ENCODE assay signal across 18 cellular contexts in genomic region chr3:30539214-30539613, GRCh38.
DNase-seq lines count a peak whose midpoint lies in the region; ATAC-seq and TF ChIP-seq lines count a peak whose summit lies in the region.
"Had no signal": no experiment of that assay in that cellular context is flagged by ENCODE, and none has a peak within 500 bp of the region (broad histone marks: within the 10 kb centered on the region; RNA-seq: fewer than 3 reads in every experiment).

No MANE protein-coding gene starts in this region.

- no peaks in the 10 kb centered on the region for H3K36me3 ChIP-seq in PC-9 (ENCODE audit: low read depth)
- H3K36me3 ChIP-seq in colonic mucosa, result no peaks in the 10 kb centered on the region

- H3K4me2 ChIP-seq in PC-9, result peak overlapping the region; percentile 79
- H3K4me2 ChIP-seq: GM23338 had no signal

- no peak for ATAC-seq in GM18520 (IDR thresholded peaks at IDR 0.05; ENCODE audit: unreplicated experiment)
- ATAC-seq: GM23338 had no signal

- H3K36me3 Mint-ChIP-seq in HFFc6 (ENCODE audit: low read depth), result no peaks in the 10 kb centered on the region
- H3K36me3 Mint-ChIP-seq in activated CD4-positive, alpha-beta memory T cell treated with anti-CD3 and anti-CD28 coated beads, Interleukin-2, amount 10 ng/mL, durations not matched to agents 7 days and 5 days (ENCODE audit: low read depth), result no peaks in the 10 kb centered on the region
- H3K36me3 Mint-ChIP-seq: activated naive CD8-positive, alpha-beta T cell treated with anti-CD3 and anti-CD28 coated beads for 36 hours; brain had no signal

- CTCF ChIA-PET in PC-9 (lab: Charles Lee), result no interaction called here
- CTCF ChIA-PET in activated CD4-positive, alpha-beta memory T cell treated with anti-CD3 and anti-CD28 coated beads, Interleukin-2, amount 10 ng/mL, durations not matched to agents 7 days and 5 days (lab: Charles Lee), result no interaction called here

- H3K27ac ChIP-seq in PC-9, result peak overlapping the region; percentile 97
- H3K27ac ChIP-seq in epithelial cell of prostate, result peak overlapping the region; percentile 67
- H3K27ac ChIP-seq in colonic mucosa, result no peak overlapping the region

- no peak for TF ChIP-seq CTCF in HFFc6 (IDR thresholded peaks at IDR 0.05)
- no peak for TF ChIP-seq CTCF in PC-9 (conservative IDR thresholded peaks at IDR 0.05)
- TF ChIP-seq CTCF in retinal pigment epithelial cell (conservative IDR thresholded peaks at IDR 0.05; ENCODE audit: low read depth, low read length), result no peak
- no peak for TF ChIP-seq CTCF in colonic mucosa (IDR thresholded peaks at IDR 0.05)

- H4K20me1 ChIP-seq in PC-9 (ENCODE audit: insufficient read depth), result no peaks in the 10 kb centered on the region

- no peak overlapping the region for H3K9ac ChIP-seq in colonic mucosa (ENCODE audit: low read depth in 2 of 2, low read length in 2 of 2)

- H3F3A ChIP-seq in PC-9 (ENCODE audit: insufficient read depth, low read depth), result peaks cover 16% of the 10 kb centered on the region

- peak overlapping the region; percentile 29 for H3K27ac Mint-ChIP-seq in HFFc6
- no peak overlapping the region for H3K27ac Mint-ChIP-seq in activated CD4-positive, alpha-beta memory T cell treated with anti-CD3 and anti-CD28 coated beads, Interleukin-2, amount 10 ng/mL, durations not matched to agents 7 days and 5 days
- H3K27ac Mint-ChIP-seq: activated naive CD8-positive, alpha-beta T cell treated with anti-CD3 and anti-CD28 coated beads for 36 hours; activated T-helper 1 cell treated with anti-CD3 and anti-CD28 coated beads, Interleukin-12 subunit alpha, Interleukin-12 subunit beta, Interleukin-2, Interleukin-4 antibody, amounts not matched to agents 30 ng/mL and 10 ng/mL and 1 ng/mL, durations not matched to agents 14 hours and 24 hours and 36 hours; B cell; brain; dendritic cell treated with granulocyte-macrophage colony-stimulating factor and Interleukin-4, amounts not matched to agents 40 ng/mL and 50 ng/mL, for 4 days; GM23338 had no signal

- H3K4me1 ChIP-seq in PC-9 (replicated peaks; ENCODE audit: insufficient read depth), result peaks cover 22% of the 10 kb centered on the region
- no peaks in the 10 kb centered on the region for H3K4me1 ChIP-seq in colonic mucosa

- no peak for DNase-seq in HFFc6
- DNase-seq in PC-9, result peak; percentile 32 to 89
- peak; percentile 14 for DNase-seq in epithelial cell of prostate (ENCODE audit: low read depth, low spot score)
- peak; percentile 85 for DNase-seq in retinal pigment epithelial cell (ENCODE audit: low read depth)
- DNase-seq in activated CD4-positive, alpha-beta memory T cell treated with anti-CD3 and anti-CD28 coated beads, Interleukin-2, amount 10 ng/mL, durations not matched to agents 7 days and 5 days, result no peak
- DNase-seq in colonic mucosa, result no peak
- DNase-seq: activated CD4-positive, CD25-positive, alpha-beta regulatory T cell treated with anti-CD3 and anti-CD28 coated beads, Interleukin-2, amount 50 U/mL, for 72 hours; activated naive CD8-positive, alpha-beta T cell treated with anti-CD3 and anti-CD28 coated beads for 36 hours; COR-L47; left cardiac atrium; NCI-H1436; NCI-H774 had no signal

- no peak overlapping the region for H3K4me3 Mint-ChIP-seq in HFFc6
- H3K4me3 Mint-ChIP-seq in activated CD4-positive, alpha-beta memory T cell treated with anti-CD3 and anti-CD28 coated beads, Interleukin-2, amount 10 ng/mL, durations not matched to agents 7 days and 5 days, result no peak overlapping the region
- H3K4me3 Mint-ChIP-seq: activated naive CD8-positive, alpha-beta T cell treated with anti-CD3 and anti-CD28 coated beads for 36 hours; activated T-helper 1 cell treated with anti-CD3 and anti-CD28 coated beads, Interleukin-12 subunit alpha, Interleukin-12 subunit beta, Interleukin-2, Interleukin-4 antibody, amounts not matched to agents 30 ng/mL and 10 ng/mL and 1 ng/mL, durations not matched to agents 14 hours and 24 hours and 36 hours; B cell; brain; dendritic cell treated with granulocyte-macrophage colony-stimulating factor and Interleukin-4, amounts not matched to agents 40 ng/mL and 50 ng/mL, for 4 days; GM23338 had no signal

- intact Hi-C loops in PC-9 (cut with micrococcal nuclease; ENCODE audit: unreplicated experiment), result loop anchor here (1.0 to 10.0 kb wide), 8 partner anchors 58 to 256 kb away; partner anchors contain the start of gene TGFBR2
- intact Hi-C loops in colonic mucosa (cut with DNase I), result no loop called here

- H3K9me2 ChIP-seq in PC-9 (ENCODE audit: insufficient read depth), result no peaks in the 10 kb centered on the region

- no peaks in the 10 kb centered on the region for H3K27me3 Mint-ChIP-seq in HFFc6 (ENCODE audit: insufficient read depth)
- no peaks in the 10 kb centered on the region for H3K27me3 Mint-ChIP-seq in activated CD4-positive, alpha-beta memory T cell treated with anti-CD3 and anti-CD28 coated beads, Interleukin-2, amount 10 ng/mL, durations not matched to agents 7 days and 5 days
- H3K27me3 Mint-ChIP-seq: activated naive CD8-positive, alpha-beta T cell treated with anti-CD3 and anti-CD28 coated beads for 36 hours; B cell had no signal

- H3K4me3 ChIP-seq in PC-9, result peak overlapping the region; percentile 46; the same call in 1 of the 2 replicates
- H3K4me3 ChIP-seq in retinal pigment epithelial cell (ENCODE audit: low read length), result no peak overlapping the region
- no peak overlapping the region for H3K4me3 ChIP-seq in colonic mucosa
- H3K4me3 ChIP-seq: GM23338 had no signal

- H3K9me3 Mint-ChIP-seq in HFFc6, result no peaks in the 10 kb centered on the region
- no peaks in the 10 kb centered on the region for H3K9me3 Mint-ChIP-seq in activated CD4-positive, alpha-beta memory T cell treated with anti-CD3 and anti-CD28 coated beads, Interleukin-2, amount 10 ng/mL, durations not matched to agents 7 days and 5 days

- no TSS peak for BruUV-seq in PC-9 (replicated peaks; lab: Mats Ljungman, UMichigan)

- H3K4me1 Mint-ChIP-seq in HFFc6 (ENCODE audit: low read depth), result peaks cover 55% of the 10 kb centered on the region
- H3K4me1 Mint-ChIP-seq in activated CD4-positive, alpha-beta memory T cell treated with anti-CD3 and anti-CD28 coated beads, Interleukin-2, amount 10 ng/mL, durations not matched to agents 7 days and 5 days, result no peaks in the 10 kb centered on the region
- H3K4me1 Mint-ChIP-seq: brain had no signal

- H3K9me3 ChIP-seq in PC-9 (ENCODE audit: insufficient read depth, low read depth) (no peaks in the 10 kb centered on the region), colonic mucosa (no peaks in the 10 kb centered on the region)

- no peaks in the 10 kb centered on the region for H3K79me2 ChIP-seq in PC-9 (ENCODE audit: low read depth)

- H2AFZ ChIP-seq in PC-9, result no peak overlapping the region
- H2AFZ ChIP-seq: GM23338 had no signal

- no peaks in the 10 kb centered on the region for H3K27me3 ChIP-seq in PC-9 (ENCODE audit: insufficient read depth, low read depth)
- no peaks in the 10 kb centered on the region for H3K27me3 ChIP-seq in colonic mucosa

- POLR2A ChIA-PET in PC-9 (lab: Charles Lee; ENCODE audit: unreplicated experiment), result no interaction called here
- POLR2A ChIA-PET in activated CD4-positive, alpha-beta memory T cell treated with anti-CD3 and anti-CD28 coated beads, Interleukin-2, amount 10 ng/mL, durations not matched to agents 7 days and 5 days (lab: Charles Lee), result no interaction called here

Comparison
In these comparisons a context has a peak if more than half of its experiments do, and no peak if none do; other contexts are left out.
1. DNase-seq: peak in PC-9 (2 of 2), epithelial cell of prostate (single experiment) and retinal pigment epithelial cell (single experiment); none in HFFc6 (single experiment), activated CD4-positive, alpha-beta memory T cell treated with anti-CD3 and anti-CD28 coated beads, Interleukin-2, amount 10 ng/mL, durations not matched to agents 7 days and 5 days (single experiment) and colonic mucosa (single experiment).